In genomic region chr1:36446261-36446660, GRCh38 we compare ENCODE assay signal across 10 cellular contexts. TPM values are rescaled to one million over a fixed set of nuclear protein-coding genes. Genes with fewer than 3 reads are reported as not detected.
DNase-seq lines count a peak whose midpoint lies in the region; ATAC-seq and TF ChIP-seq lines count a peak whose summit lies in the region.
"Had no signal": no experiment of that assay in that cellular context is flagged by ENCODE, and none has a peak within 500 bp of the region (broad histone marks: within the 10 kb centered on the region; RNA-seq: fewer than 3 reads in every experiment).

No MANE protein-coding gene starts in this region.

- TF ChIP-seq CTCF in GM20000 (IDR thresholded peaks at IDR 0.05; ENCODE audit: extremely low read depth, missing control alignments) (peak; percentile 50), OCI-LY1 (IDR thresholded peaks at IDR 0.05; ENCODE audit: low read length) (peak; percentile 56), fibroblast of villous mesenchyme (IDR thresholded peaks at IDR 0.05; ENCODE audit: insufficient read depth, low read depth, low read length) (peak; percentile 56), mucosa of descending colon (IDR thresholded peaks at IDR 0.05) (no peak), natural killer cell (IDR thresholded peaks at IDR 0.05) (no peak)

- peak; percentile 42 for DNase-seq in CMK (ENCODE audit: low read depth)
- DNase-seq in GM20000 (ENCODE audit: low spot score): peak; percentile 46
- DNase-seq in fibroblast of villous mesenchyme (ENCODE audit: low read depth): no peak
- no peak for DNase-seq in ACHN
- no peak for DNase-seq in mucosa of descending colon
- DNase-seq in natural killer cell: no peak

- H2AFZ ChIP-seq in OCI-LY1 (ENCODE audit: low read length): no peak overlapping the region

- H3K9me3 ChIP-seq in OCI-LY1 (ENCODE audit: low read length) (no peaks in the 10 kb centered on the region), mucosa of descending colon (no peaks in the 10 kb centered on the region)

- in situ Hi-C loops in ACHN (cut with HindIII; ENCODE audit: low pct_ligation_motif_present, low pct_unique_long_range_greater_than_20kb, low sequenced_read_pairs): no loop called here

- H3K36me3 Mint-ChIP-seq in natural killer cell: no peaks in the 10 kb centered on the region

- H3K9ac ChIP-seq in OCI-LY1 (ENCODE audit: low read length): no peak overlapping the region

- H3K4me3 ChIP-seq in OCI-LY1 (ENCODE audit: low read depth, low read length, poor library complexity, severe bottlenecking) (no peak overlapping the region), fibroblast of villous mesenchyme (ENCODE audit: low read depth, low read length) (no peak overlapping the region), mucosa of descending colon (no peak overlapping the region)
- H3K4me3 ChIP-seq: cardiac muscle cell had no signal

- H3K4me2 ChIP-seq in OCI-LY1 (ENCODE audit: low read length): no peak overlapping the region

- no peaks in the 10 kb centered on the region for H3K9me2 ChIP-seq in OCI-LY1 (ENCODE audit: low read depth, low read length)

- H3K27ac ChIP-seq in OCI-LY1 (ENCODE audit: low read depth, low read length, poor library complexity, severe bottlenecking): no peak overlapping the region
- H3K27ac ChIP-seq: cardiac muscle cell had no signal

- H3K27me3 Mint-ChIP-seq in natural killer cell (ENCODE audit: low read depth in 2 of 2): no peaks in the 10 kb centered on the region
- H3K27me3 Mint-ChIP-seq: stimulated activated naive CD8-positive, alpha-beta T cell treated with anti-CD3 and anti-CD28 coated beads, Interleukin-15, Interleukin-2, amounts not matched to agents 100 ng/mL and 50 ng/mL, for 24 hours had no signal

- H4K20me1 ChIP-seq in OCI-LY1 (ENCODE audit: insufficient read depth, low read length): no peaks in the 10 kb centered on the region

- no peaks in the 10 kb centered on the region for H3K79me2 ChIP-seq in OCI-LY1 (ENCODE audit: insufficient read depth, low read length)

- H3K4me1 ChIP-seq in OCI-LY1 (ENCODE audit: insufficient read depth, low read length, severe bottlenecking) (peaks cover 13% of the 10 kb centered on the region), mucosa of descending colon (ENCODE audit: low read depth) (no peaks in the 10 kb centered on the region)

- H3K4me3 Mint-ChIP-seq in natural killer cell: no peak overlapping the region
- H3K4me3 Mint-ChIP-seq: stimulated activated naive CD8-positive, alpha-beta T cell treated with anti-CD3 and anti-CD28 coated beads, Interleukin-15, Interleukin-2, amounts not matched to agents 100 ng/mL and 50 ng/mL, for 24 hours had no signal

- H3F3A ChIP-seq in OCI-LY1 (ENCODE audit: insufficient read depth, low read length): no peaks in the 10 kb centered on the region

- no peaks in the 10 kb centered on the region for H3K9me3 Mint-ChIP-seq in natural killer cell
- H3K9me3 Mint-ChIP-seq: stimulated activated naive CD8-positive, alpha-beta T cell treated with anti-CD3 and anti-CD28 coated beads, Interleukin-15, Interleukin-2, amounts not matched to agents 100 ng/mL and 50 ng/mL, for 24 hours had no signal

- intact Hi-C loops in mucosa of descending colon (cut with DNase I, micrococcal nuclease): no loop called here
- intact Hi-C loops in natural killer cell (cut with micrococcal nuclease): no loop called here

- ATAC-seq in GM18870 (IDR thresholded peaks at IDR 0.05; ENCODE audit: unreplicated experiment) (no peak), mucosa of descending colon (no peak), natural killer cell (no peak)

- no peak overlapping the region for H3K27ac Mint-ChIP-seq in natural killer cell
- H3K27ac Mint-ChIP-seq: stimulated activated naive CD8-positive, alpha-beta T cell treated with anti-CD3 and anti-CD28 coated beads, Interleukin-15, Interleukin-2, amounts not matched to agents 100 ng/mL and 50 ng/mL, for 24 hours had no signal

- peaks cover 9 to 13% of the 10 kb centered on the region in 2 donors for H3K4me1 Mint-ChIP-seq in natural killer cell

- peaks cover 3% of the 10 kb centered on the region; the same call in 1 of the 2 replicates for H3K27me3 ChIP-seq in OCI-LY1 (ENCODE audit: insufficient read depth, low read length)
- H3K27me3 ChIP-seq: cardiac muscle cell had no signal

- no peaks in the 10 kb centered on the region for H3K36me3 ChIP-seq in OCI-LY1 (ENCODE audit: insufficient read depth, low read length)
- no peaks in the 10 kb centered on the region for H3K36me3 ChIP-seq in mucosa of descending colon (ENCODE audit: low read depth)
- H3K36me3 ChIP-seq: cardiac muscle cell had no signal

RNA-seq across cellular contexts. Expression of gene OSCP1, which starts 4.0 kb away (rescaled TPM):
- total RNA-seq in fibroblast of villous mesenchyme (6.0 and 8.1 TPM in 2 replicates), mucosa of descending colon (1 to 10 TPM; 2.5 to 8.4 (median 3.7) TPM), natural killer cell (1 to 10 TPM in 1 of 3 donors, not detected in 2; 2.3 TPM)

RNA-seq across cellular contexts. Expression of gene MRPS15, which starts 17.9 kb away (rescaled TPM):
- total RNA-seq in fibroblast of villous mesenchyme (63.5 and 83.8 TPM in 2 replicates), mucosa of descending colon (10 to 100 TPM; 48.4 to 59.4 (median 54.9) TPM), natural killer cell (10 to 100 TPM; 28.2 to 38.2 (median 32.0) TPM)

RNA-seq across cellular contexts. Expression of gene CSF3R, which starts 36.5 kb away (rescaled TPM):
- total RNA-seq in fibroblast of villous mesenchyme (0.32 TPM in 1 of 2 replicates, not detected in the other), mucosa of descending colon (1 to 10 TPM; 1.4 to 7.7 (median 4.7) TPM), natural killer cell (10 to 100 TPM in 2 of 3 donors, 1 to 10 TPM in 1; 5.7 to 74.9 (median 11.7) TPM)

RNA-seq across cellular contexts. Expression of gene LSM10, which starts 48.6 kb away (rescaled TPM):
- total RNA-seq in fibroblast of villous mesenchyme (6.9 and 10.0 TPM in 2 replicates), mucosa of descending colon (10 to 100 TPM; 19.5 to 52.9 (median 22.5) TPM), natural killer cell (10 to 100 TPM; 25.2 to 30.4 (median 26.6) TPM)

Comparison
In these comparisons a context has a peak if more than half of its experiments do, and no peak if none do; other contexts are left out.
1. DNase-seq: peak in CMK (single experiment) and GM20000 (single experiment); none in fibroblast of villous mesenchyme (single experiment), ACHN (single experiment), mucosa of descending colon (0 of 3) and natural killer cell (single experiment).
2. CTCF ChIP-seq: peak in GM20000 (single experiment), OCI-LY1 (single experiment) and fibroblast of villous mesenchyme (single experiment); none in mucosa of descending colon (single experiment) and natural killer cell (single experiment).